In genomic region chr12:897386-897785, GRCh38 we compare ENCODE assay signal across 20 cellular contexts. TPM values are rescaled to one million over a fixed set of nuclear protein-coding genes. Genes with fewer than 3 reads are reported as not detected.
DNase-seq lines count a peak whose midpoint lies in the region; ATAC-seq, FAIRE-seq and TF ChIP-seq lines count a peak whose summit lies in the region.
"Had no signal": no experiment of that assay in that cellular context is flagged by ENCODE, and none has a peak within 500 bp of the region (broad histone marks: within the 10 kb centered on the region; RNA-seq: fewer than 3 reads in every experiment).

No MANE protein-coding gene starts in this region.

- WGBS in pancreas, 2 donors = 89 to 90% methylated on average over 4 of the region's 4 CpGs

- ATAC-seq in activated T-cell treated with anti-CD3 and anti-CD28 coated beads, Interleukin-2, amount 50 U/mL, for 72 hours (replicated peaks in 1 of 2) = no peak
- no peak for ATAC-seq in pancreas
- ATAC-seq in mucosa of descending colon = no peak

- no peaks in the 10 kb centered on the region for H3K27me3 Mint-ChIP-seq in activated T-cell treated with anti-CD3 and anti-CD28 coated beads, Interleukin-2, amount 50 U/mL, for 72 hours (ENCODE audit: low read depth)
- H3K27me3 Mint-ChIP-seq in mesothelial cell of epicardium (ENCODE audit: low read depth) = no peaks in the 10 kb centered on the region
- H3K27me3 Mint-ChIP-seq: CD4-positive, alpha-beta memory T cell; IgD-negative memory B cell had no signal

- peaks cover 54% of the 10 kb centered on the region for H3K36me3 ChIP-seq in SK-N-MC (ENCODE audit: insufficient read depth, low read length)
- peaks cover 6 to 58% (median 14%) of the 10 kb centered on the region in 3 donors for H3K36me3 ChIP-seq in pancreas
- H3K36me3 ChIP-seq in mucosa of descending colon (ENCODE audit: low read depth) = peaks cover 11% of the 10 kb centered on the region

- peak overlapping the region; percentile 55 for H3K27ac Mint-ChIP-seq in activated T-cell treated with anti-CD3 and anti-CD28 coated beads, Interleukin-2, amount 50 U/mL, for 72 hours
- H3K27ac Mint-ChIP-seq in mesothelial cell of epicardium = peak overlapping the region; percentile 28

- H3K4me3 Mint-ChIP-seq in activated T-cell treated with anti-CD3 and anti-CD28 coated beads, Interleukin-2, amount 50 U/mL, for 72 hours = no peak overlapping the region
- H3K4me3 Mint-ChIP-seq in mesothelial cell of epicardium = no peak overlapping the region
- H3K4me3 Mint-ChIP-seq: CD4-positive, alpha-beta memory T cell; IgD-negative memory B cell had no signal

- H3K27ac ChIP-seq in SK-N-MC (peak overlapping the region; percentile 31; the same call in 1 of the 2 replicates), pancreas (no peak overlapping the region)

- H3K4me3 ChIP-seq in SK-N-MC (no peak overlapping the region), pancreas (no peak overlapping the region), mucosa of descending colon (no peak overlapping the region)
- H3K4me3 ChIP-seq: HAP-1 had no signal

- peaks cover 4 to 22% of the 10 kb centered on the region in 2 donors for H3K36me3 Mint-ChIP-seq in activated T-cell treated with anti-CD3 and anti-CD28 coated beads, Interleukin-2, amount 50 U/mL, for 72 hours (ENCODE audit: insufficient read depth in 2 of 2)
- H3K36me3 Mint-ChIP-seq in mesothelial cell of epicardium = peaks cover 39% of the 10 kb centered on the region

- no peaks in the 10 kb centered on the region for H3K27me3 ChIP-seq in pancreas

- H3K4me1 ChIP-seq in pancreas (no peaks in the 10 kb centered on the region), mucosa of descending colon (ENCODE audit: low read depth) (no peaks in the 10 kb centered on the region)
- H3K4me1 ChIP-seq: HAP-1 had no signal

- H3K9ac ChIP-seq in SK-N-MC (ENCODE audit: insufficient read length) = no peak overlapping the region

- intact Hi-C loops in pancreas (cut with DNase I) = no loop called here
- intact Hi-C loops in mucosa of descending colon (cut with DNase I, micrococcal nuclease) = no loop called here

- TF ChIP-seq CTCF in mesothelial cell of epicardium (IDR thresholded peaks at IDR 0.05; ENCODE audit: unreplicated experiment) (no peak), pancreas (IDR thresholded peaks at IDR 0.05) (no peak), mucosa of descending colon (IDR thresholded peaks at IDR 0.05) (no peak)

- DNase-seq in activated T-cell treated with anti-CD3 and anti-CD28 coated beads, Interleukin-2, amount 50 U/mL, for 72 hours = no peak
- DNase-seq in activated T-cell treated with anti-CD3 and anti-CD28 coated beads, Interleukin-2, amount 50 U/mL, for 48 hours = no peak
- DNase-seq in SK-N-MC (ENCODE audit: low read depth, low spot score) = no peak
- DNase-seq in mesothelial cell of epicardium (ENCODE audit: low spot score in 2 of 2, unreplicated experiment in 2 of 2) = no peak
- no peak for DNase-seq in NCI-H524 (lab: John Stamatoyannopoulos, UW)
- no peak for DNase-seq in pancreas
- DNase-seq in mucosa of descending colon = no peak
- DNase-seq: ACHN; CD4-positive, alpha-beta memory T cell; DND-41; GDM1; MV-4-11; NCI-H1436; NCI-H2029 treated with DMSO at 0.1 percent for 48 hours; NCI-H748 treated with DMSO at 0.1 percent for 48 hours had no signal

- FAIRE-seq in pancreas (lab: Jason Lieb, UNC) = no peak
- FAIRE-seq: D721Med, GM12892, GM19239 had no signal

- no peaks in the 10 kb centered on the region for H3K4me1 Mint-ChIP-seq in activated T-cell treated with anti-CD3 and anti-CD28 coated beads, Interleukin-2, amount 50 U/mL, for 72 hours (ENCODE audit: low read depth)
- H3K4me1 Mint-ChIP-seq in mesothelial cell of epicardium = no peaks in the 10 kb centered on the region
- H3K4me1 Mint-ChIP-seq: IgD-negative memory B cell had no signal

- H3K9me3 ChIP-seq in SK-N-MC (ENCODE audit: low read depth, low read length) (no peaks in the 10 kb centered on the region), pancreas (no peaks in the 10 kb centered on the region), mucosa of descending colon (no peaks in the 10 kb centered on the region)
- H3K9me3 ChIP-seq: HAP-1 had no signal

- no peaks in the 10 kb centered on the region for H3K9me3 Mint-ChIP-seq in activated T-cell treated with anti-CD3 and anti-CD28 coated beads, Interleukin-2, amount 50 U/mL, for 72 hours
- no peaks in the 10 kb centered on the region for H3K9me3 Mint-ChIP-seq in mesothelial cell of epicardium
- H3K9me3 Mint-ChIP-seq: CD4-positive, alpha-beta memory T cell; IgD-negative memory B cell had no signal

RNA-seq across cellular contexts. Expression of gene RAD52, which starts 52.1 kb away (rescaled TPM):
- 10 to 100 TPM; 12.1 to 18.1 TPM for total RNA-seq in activated T-cell treated with anti-CD3 and anti-CD28 coated beads, Interleukin-2, amount 50 U/mL, for 72 hours
- total RNA-seq in mesothelial cell of epicardium = 21.6 to 25.0 TPM (median 23.4 TPM) in 3 replicates
- 10 to 100 TPM in 1 of 6 donors, 1 to 10 TPM in 5; 5.0 to 11.8 (median 6.5) TPM for total RNA-seq in pancreas
- 10 to 100 TPM; 13.3 to 15.5 TPM for polyA plus RNA-seq in pancreas
- 10 to 100 TPM; 16.3 to 32.0 (median 28.9) TPM for total RNA-seq in mucosa of descending colon
